In genomic region chr7:47225387-47226170, GRCh38 we compare ENCODE assay signal across 13 cellular contexts.
DNase-seq lines count a peak whose midpoint lies in the region; ATAC-seq and TF ChIP-seq lines count a peak whose summit lies in the region.
"Had no signal": no experiment of that assay in that cellular context is flagged by ENCODE, and none has a peak within 500 bp of the region (broad histone marks: within the 10 kb centered on the region; RNA-seq: fewer than 3 reads in every experiment).

No MANE protein-coding gene starts in this region.

- TF ChIP-seq POLR2A in breast epithelium (IDR thresholded peaks at IDR 0.05) (no peak), transverse colon (IDR thresholded peaks at IDR 0.05) (no peak), uterus (IDR thresholded peaks at IDR 0.05) (no peak)

- H3K27ac ChIP-seq in breast epithelium (no peak overlapping the region), transverse colon (no peak overlapping the region), uterus (no peak overlapping the region)
- H3K27ac ChIP-seq: A549 had no signal

- H3K27me3 Mint-ChIP-seq in MCF 10A (ENCODE audit: insufficient read depth, unreplicated experiment) = no peaks in the 10 kb centered on the region
- H3K27me3 Mint-ChIP-seq: type B pancreatic cell had no signal

- BruUV-seq in MCF 10A (replicated peaks; lab: Mats Ljungman, UMichigan) = no TSS peak

- no peaks in the 10 kb centered on the region for H3K9me3 Mint-ChIP-seq in MCF 10A (ENCODE audit: unreplicated experiment)
- H3K9me3 Mint-ChIP-seq: type B pancreatic cell had no signal

- DNase-seq in MCF 10A (ENCODE audit: unreplicated experiment) = peak; percentile 20
- no peak for DNase-seq in breast epithelium (ENCODE audit: low spot score in 2 of 2)
- peak; percentile 33 for DNase-seq in UCSD-AML1 (lab: John Stamatoyannopoulos, UW; ENCODE audit: unreplicated experiment)
- no peak for DNase-seq in NCI-H2196 treated with DMSO at 0.1 percent for 48 hours (lab: John Stamatoyannopoulos, UW; ENCODE audit: unreplicated experiment)
- no peak for DNase-seq in transverse colon
- no peak for DNase-seq in uterus
- DNase-seq: cortex of kidney, DMS79 treated with DMSO at 0.1 percent for 48 hours, NCI-H524 treated with DMSO at 0.1 percent for 48 hours had no signal

- H3K27me3 ChIP-seq in breast epithelium (peaks cover 0 to 7% of the 10 kb centered on the region in 2 donors), transverse colon (no peaks in the 10 kb centered on the region), uterus (no peaks in the 10 kb centered on the region)

- WGBS in transverse colon (ENCODE audit: low coverage in 1 of 2), 2 donors = 83 to 88% methylated on average over 2 to 3 of the region's 3 CpGs

- TF ChIP-seq EP300 in transverse colon (IDR thresholded peaks at IDR 0.05; ENCODE audit: low read depth) = no peak

- CTCF ChIA-PET in MCF 10A (lab: Yijun Ruan, JAX) = no interaction called here

- intact Hi-C loops in MCF 10A (cut with micrococcal nuclease) = no loop called here
- intact Hi-C loops in breast epithelium (cut with DNase I; ENCODE audit: low total_unique reads) = no loop called here
- intact Hi-C loops in transverse colon (cut with DNase I; ENCODE audit: low total_unique reads) = no loop called here
- intact Hi-C loops in uterus (cut with DNase I; ENCODE audit: low total_unique reads) = no loop called here

- no peak for TF ChIP-seq CTCF in MCF 10A (IDR thresholded peaks at IDR 0.05; ENCODE audit: unreplicated experiment)
- no peak for TF ChIP-seq CTCF in breast epithelium (IDR thresholded peaks at IDR 0.05)
- no peak for TF ChIP-seq CTCF in transverse colon (IDR thresholded peaks at IDR 0.05)
- no peak for TF ChIP-seq CTCF in uterus (IDR thresholded peaks at IDR 0.05)

- H3K4me3 ChIP-seq in breast epithelium = no peak overlapping the region
- no peak overlapping the region for H3K4me3 ChIP-seq in transverse colon
- H3K4me3 ChIP-seq in uterus = no peak overlapping the region
- H3K4me3 ChIP-seq: A549 had no signal

- H3K36me3 ChIP-seq in breast epithelium (no peaks in the 10 kb centered on the region), transverse colon (no peaks in the 10 kb centered on the region), uterus (no peaks in the 10 kb centered on the region)

- no peaks in the 10 kb centered on the region for H3K36me3 Mint-ChIP-seq in MCF 10A (ENCODE audit: insufficient read depth, unreplicated experiment)
- H3K36me3 Mint-ChIP-seq: type B pancreatic cell had no signal

- H3K4me1 Mint-ChIP-seq in MCF 10A (ENCODE audit: insufficient read depth, unreplicated experiment) = peaks cover 15% of the 10 kb centered on the region

- ATAC-seq in HG03103 (IDR thresholded peaks at IDR 0.05; ENCODE audit: low read depth, unreplicated experiment) (peak; percentile 36), GM18867 (IDR thresholded peaks at IDR 0.05; ENCODE audit: unreplicated experiment) (no peak)
- ATAC-seq: A549 had no signal

- H3K4me3 Mint-ChIP-seq in MCF 10A (ENCODE audit: unreplicated experiment) = no peak overlapping the region
- H3K4me3 Mint-ChIP-seq: type B pancreatic cell had no signal

- POLR2A ChIA-PET in MCF 10A (lab: Yijun Ruan, JAX) = no interaction called here

- no peaks in the 10 kb centered on the region for H3K9me3 ChIP-seq in breast epithelium
- no peaks in the 10 kb centered on the region for H3K9me3 ChIP-seq in transverse colon
- no peaks in the 10 kb centered on the region for H3K9me3 ChIP-seq in uterus
- H3K9me3 ChIP-seq: A549 had no signal

- no peak overlapping the region for H3K27ac Mint-ChIP-seq in MCF 10A (ENCODE audit: low read depth, unreplicated experiment)
- H3K27ac Mint-ChIP-seq: type B pancreatic cell had no signal

- in situ Hi-C loops in transverse colon (cut with MboI; ENCODE audit: low pct_ligation_motif_present in 1 of 4, low pct_unique_long_range_greater_than_20kb in 1 of 4, low sequenced_read_pairs in 3 of 4) = no loop called here

- no peaks in the 10 kb centered on the region for H3K4me1 ChIP-seq in breast epithelium
- H3K4me1 ChIP-seq in transverse colon = peaks cover 0 to 15% (median 4%) of the 10 kb centered on the region in 4 donors
- H3K4me1 ChIP-seq in uterus = no peaks in the 10 kb centered on the region

Comparison
In these comparisons a context has a peak if more than half of its experiments do, and no peak if none do; other contexts are left out.
1. DNase-seq: peak in MCF 10A (single experiment) and UCSD-AML1 (single experiment); none in breast epithelium (0 of 2), NCI-H2196 treated with DMSO at 0.1 percent for 48 hours (single experiment), transverse colon (single experiment) and uterus (0 of 2).